ENCODE assay signal across 18 cellular contexts in the genomic region with DNA sequence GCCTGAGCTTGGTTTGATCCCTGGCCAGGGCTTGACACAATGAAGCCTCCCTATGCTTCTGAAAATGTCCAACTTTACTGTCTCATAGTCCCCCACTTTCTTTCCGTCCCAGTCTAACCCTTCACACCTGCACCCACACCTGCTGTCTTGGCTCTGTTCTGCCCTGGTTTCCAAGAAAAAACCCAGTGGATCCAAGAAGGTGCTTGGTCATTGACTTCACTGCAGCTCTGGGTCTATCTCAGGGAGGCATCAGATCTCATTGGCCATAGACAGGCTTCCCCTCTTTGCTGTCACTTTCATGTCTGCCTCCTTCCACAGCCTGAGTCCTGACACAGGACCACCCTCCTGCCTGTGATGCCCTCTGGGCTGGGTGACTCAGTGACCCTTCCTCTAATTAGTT.
DNase-seq lines count a peak whose midpoint lies in the region; ATAC-seq lines count a peak whose summit lies in the region.
"Had no signal": no experiment of that assay in that cellular context is flagged by ENCODE, and none has a peak within 500 bp of the region (broad histone marks: within the 10 kb centered on the region; RNA-seq: fewer than 3 reads in every experiment).

No MANE protein-coding gene starts in this region.

- peaks cover 34 to 58% of the 10 kb centered on the region in 2 donors for H3K4me1 Mint-ChIP-seq in stimulated activated naive B cell treated with anti-CD40 and anti-IgM and Interleukin-4, amounts not matched to agents 10 μg/mL and 1 μg/mL and 100 μg/mL, for 72 hours

- H3K36me3 Mint-ChIP-seq in stimulated activated naive B cell treated with anti-CD40 and anti-IgM and Interleukin-4, amounts not matched to agents 10 μg/mL and 1 μg/mL and 100 μg/mL, for 72 hours, result no peaks in the 10 kb centered on the region
- H3K36me3 Mint-ChIP-seq: CD8-positive, alpha-beta T cell had no signal

- no peaks in the 10 kb centered on the region for H3K9me3 Mint-ChIP-seq in stimulated activated naive B cell treated with anti-CD40 and anti-IgM and Interleukin-4, amounts not matched to agents 10 μg/mL and 1 μg/mL and 100 μg/mL, for 72 hours
- H3K9me3 Mint-ChIP-seq: CD8-positive, alpha-beta T cell; IgD-negative memory B cell had no signal

- peak; percentile 44 for DNase-seq in activated effector memory CD4-positive, alpha-beta T cell treated with anti-CD3 and anti-CD28 coated beads, Interleukin-2, amount 50 U/mL, for 16 hours
- no peak for DNase-seq in activated effector memory CD4-positive, alpha-beta T cell treated with Interleukin-2 at 50 U/mL for 16 hours
- DNase-seq in RPMI8226 (peak; percentile 58), NCI-H2227 treated with DMSO at 0.1 percent for 48 hours (lab: John Stamatoyannopoulos, UW) (no peak)
- no peak for DNase-seq in stimulated activated naive B cell treated with anti-CD40 and anti-IgM and Interleukin-4, amounts not matched to agents 10 μg/mL and 1 μg/mL and 100 μg/mL, for 72 hours
- DNase-seq: AML-193; Calu3; CD8-positive, alpha-beta T cell; DMS53; DND-41; EL; KBM-7 had no signal

- peak overlapping the region; percentile 52 for H3K27ac Mint-ChIP-seq in stimulated activated naive B cell treated with anti-CD40 and anti-IgM and Interleukin-4, amounts not matched to agents 10 μg/mL and 1 μg/mL and 100 μg/mL, for 72 hours
- H3K27ac Mint-ChIP-seq: CD8-positive, alpha-beta T cell; IgD-negative memory B cell had no signal

- peak overlapping the region in 1 of 2 donors; percentile 26 for H3K4me3 Mint-ChIP-seq in stimulated activated naive B cell treated with anti-CD40 and anti-IgM and Interleukin-4, amounts not matched to agents 10 μg/mL and 1 μg/mL and 100 μg/mL, for 72 hours
- H3K4me3 Mint-ChIP-seq: CD8-positive, alpha-beta T cell; IgD-negative memory B cell had no signal

- ATAC-seq in HG03442 (IDR thresholded peaks at IDR 0.05; ENCODE audit: unreplicated experiment), result peak; percentile 6
- ATAC-seq in stimulated activated naive B cell treated with anti-CD40 and anti-IgM and Interleukin-4, amounts not matched to agents 10 μg/mL and 1 μg/mL and 100 μg/mL, for 72 hours (replicated peaks), result peak; percentile 26 to 28
- ATAC-seq in GM19397 (IDR thresholded peaks at IDR 0.05; ENCODE audit: unreplicated experiment), result no peak
- no peak for ATAC-seq in HG03439 (IDR thresholded peaks at IDR 0.05; ENCODE audit: unreplicated experiment)
- ATAC-seq: A549; CD8-positive, alpha-beta T cell; HepG2 had no signal

- peaks cover 18 to 22% of the 10 kb centered on the region in 2 donors for H3K27me3 Mint-ChIP-seq in stimulated activated naive B cell treated with anti-CD40 and anti-IgM and Interleukin-4, amounts not matched to agents 10 μg/mL and 1 μg/mL and 100 μg/mL, for 72 hours

Comparison
In these comparisons a context has a peak if more than half of its experiments do, and no peak if none do; other contexts are left out.
1. DNase-seq: peak in activated effector memory CD4-positive, alpha-beta T cell treated with anti-CD3 and anti-CD28 coated beads, Interleukin-2, amount 50 U/mL, for 16 hours (single experiment) and RPMI8226 (single experiment); none in activated effector memory CD4-positive, alpha-beta T cell treated with Interleukin-2 at 50 U/mL for 16 hours (single experiment), stimulated activated naive B cell treated with anti-CD40 and anti-IgM and Interleukin-4, amounts not matched to agents 10 μg/mL and 1 μg/mL and 100 μg/mL, for 72 hours (single experiment) and NCI-H2227 treated with DMSO at 0.1 percent for 48 hours (single experiment).
2. ATAC-seq: peak in HG03442 (single experiment) and stimulated activated naive B cell treated with anti-CD40 and anti-IgM and Interleukin-4, amounts not matched to agents 10 μg/mL and 1 μg/mL and 100 μg/mL, for 72 hours (2 of 2); none in GM19397 (single experiment) and HG03439 (single experiment).